In the genomic region with DNA sequence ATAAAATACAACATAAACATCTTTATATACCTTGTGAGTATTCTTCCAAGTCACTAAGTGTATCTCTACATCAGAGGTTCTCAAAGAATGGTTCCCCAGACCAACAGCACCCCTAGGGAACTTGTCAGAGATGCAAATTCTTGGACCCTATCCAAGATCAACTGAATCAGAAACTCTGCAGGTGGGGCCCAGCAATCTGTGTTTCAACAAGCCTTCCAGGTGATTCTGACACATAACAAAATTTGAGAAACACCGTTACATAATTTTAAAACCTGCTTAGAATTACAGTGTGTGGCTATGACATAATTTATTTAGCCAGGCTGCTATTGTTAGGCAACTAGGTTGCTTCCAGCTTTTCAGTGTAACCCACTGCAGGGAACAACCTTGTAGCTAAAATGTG, we compare ENCODE assay signal across 24 cellular contexts. TPM values are rescaled to one million over a fixed set of nuclear protein-coding genes. Genes with fewer than 3 reads are reported as not detected.
DNase-seq lines count a peak whose midpoint lies in the region; ATAC-seq, FAIRE-seq and TF ChIP-seq lines count a peak whose summit lies in the region.
"Had no signal": no experiment of that assay in that cellular context is flagged by ENCODE, and none has a peak within 500 bp of the region (broad histone marks: within the 10 kb centered on the region; RNA-seq: fewer than 3 reads in every experiment).

No MANE protein-coding gene starts in this region.

- TF ChIP-seq CTCF in heart right ventricle (IDR thresholded peaks at IDR 0.05), result peak in 1 of 9 donors; percentile 9
- TF ChIP-seq CTCF in MCF 10A (IDR thresholded peaks at IDR 0.05; ENCODE audit: unreplicated experiment), result no peak
- no peak for TF ChIP-seq CTCF in pancreas (IDR thresholded peaks at IDR 0.05)
- no peak for TF ChIP-seq CTCF in SK-N-SH (IDR thresholded peaks at IDR 0.05)

- WGBS in heart right ventricle, 2 donors, result 80 to 89% methylated on average over 1 of the region's 1 CpG
- 26% methylated on average over 1 of the region's 1 CpG for WGBS in pancreas, 2 donors
- 71% methylated on average over 1 of the region's 1 CpG for WGBS in SK-N-SH (ENCODE audit: low lambda C conversion rate)

- H3K4me3 Mint-ChIP-seq in MCF 10A (ENCODE audit: unreplicated experiment), result no peak overlapping the region
- H3K4me3 Mint-ChIP-seq: activated naive CD4-positive, alpha-beta T cell treated with anti-CD3 and anti-CD28 coated beads, Interleukin-2, amount 10 ng/mL, durations not matched to agents 7 days and 5 days; activated T-cell treated with anti-CD3 and anti-CD28 coated beads, Interleukin-2, amount 50 U/mL, for 72 hours; CD14-positive monocyte had no signal

- ATAC-seq in heart right ventricle (no peak), left ventricle myocardium superior (no peak), pancreas (peak; percentile 21 to 51 (median 42)), HG03097 (IDR thresholded peaks at IDR 0.05; ENCODE audit: low FRiP score, unreplicated experiment) (no peak), HG03439 (IDR thresholded peaks at IDR 0.05; ENCODE audit: unreplicated experiment) (no peak)
- ATAC-seq: activated T-cell treated with anti-CD3 and anti-CD28 coated beads, Interleukin-2, amount 50 U/mL, for 72 hours had no signal

- H3F3A ChIP-seq in SK-N-SH (replicated peaks; ENCODE audit: insufficient read depth), result no peaks in the 10 kb centered on the region

- H3K36me3 ChIP-seq in heart right ventricle (peaks cover 0 to 14% (median 0%) of the 10 kb centered on the region in 9 donors), pancreas (no peaks in the 10 kb centered on the region), SK-N-SH (replicated peaks in 1 of 2; ENCODE audit: control insufficient read depth in 1 of 2, insufficient read depth in 2 of 2, low read length in 1 of 2) (no peaks in the 10 kb centered on the region)
- H3K36me3 ChIP-seq: thyroid gland had no signal

- H3K4me2 ChIP-seq in SK-N-SH, result no peak overlapping the region

- H3K27me3 ChIP-seq in heart right ventricle (no peaks in the 10 kb centered on the region), pancreas (no peaks in the 10 kb centered on the region), SK-N-SH (ENCODE audit: insufficient read depth) (peaks cover 3% of the 10 kb centered on the region; the same call in 1 of the 2 replicates)
- H3K27me3 ChIP-seq: SJSA1, thyroid gland had no signal

- H3K4me3 ChIP-seq in heart right ventricle (no peak overlapping the region), pancreas (no peak overlapping the region), SK-N-SH (ENCODE audit: low read depth in 2 of 2, low read length in 1 of 2) (no peak overlapping the region)
- H3K4me3 ChIP-seq: SJSA1, thyroid gland had no signal

- no peaks in the 10 kb centered on the region for H4K20me1 ChIP-seq in SK-N-SH (ENCODE audit: insufficient read depth)

- H3K9me3 ChIP-seq in heart right ventricle (peaks cover 0 to 14% (median 7%) of the 10 kb centered on the region in 11 donors), pancreas (no peaks in the 10 kb centered on the region), SK-N-SH (no peaks in the 10 kb centered on the region)
- H3K9me3 ChIP-seq: SJSA1, thyroid gland had no signal

- H3K27me3 Mint-ChIP-seq in MCF 10A (ENCODE audit: insufficient read depth, unreplicated experiment), result no peaks in the 10 kb centered on the region

- BruUV-seq in MCF 10A (replicated peaks; lab: Mats Ljungman, UMichigan), result no TSS peak

- no peak for TF ChIP-seq RAD21 in SK-N-SH (IDR thresholded peaks at IDR 0.05; ENCODE audit: low read length)

- no peak for FAIRE-seq in pancreas (lab: Jason Lieb, UNC)
- FAIRE-seq: kidney had no signal

- peaks cover 9% of the 10 kb centered on the region for H3K9me3 Mint-ChIP-seq in MCF 10A (ENCODE audit: unreplicated experiment)
- H3K9me3 Mint-ChIP-seq: activated naive CD4-positive, alpha-beta T cell treated with anti-CD3 and anti-CD28 coated beads, Interleukin-2, amount 10 ng/mL, durations not matched to agents 7 days and 5 days had no signal

- CTCF ChIA-PET in MCF 10A (lab: Yijun Ruan, JAX), result interaction anchor here (0.6 kb wide), 1 partner anchor 47 kb away, joined by 3 read pairs; no protein-coding TSS in a partner anchor
- CTCF ChIA-PET in SK-N-SH (lab: Yijun Ruan, JAX), result no interaction called here

- TF ChIP-seq EP300 in SK-N-SH (IDR thresholded peaks at IDR 0.05; ENCODE audit: borderline replicate concordance in 1 of 2, low read depth in 1 of 2, low read length in 1 of 2), result no peak

- H3K4me1 Mint-ChIP-seq in MCF 10A (ENCODE audit: insufficient read depth, unreplicated experiment), result no peaks in the 10 kb centered on the region
- H3K4me1 Mint-ChIP-seq: activated naive CD4-positive, alpha-beta T cell treated with anti-CD3 and anti-CD28 coated beads, Interleukin-2, amount 10 ng/mL, durations not matched to agents 7 days and 5 days; CD14-positive monocyte had no signal

- peaks cover 16% of the 10 kb centered on the region for H3K36me3 Mint-ChIP-seq in MCF 10A (ENCODE audit: insufficient read depth, unreplicated experiment)
- H3K36me3 Mint-ChIP-seq: activated naive CD4-positive, alpha-beta T cell treated with anti-CD3 and anti-CD28 coated beads, Interleukin-2, amount 10 ng/mL, durations not matched to agents 7 days and 5 days; CD14-positive monocyte had no signal

- H2AFZ ChIP-seq in SK-N-SH (ENCODE audit: low read depth), result no peak overlapping the region

- POLR2A ChIA-PET in MCF 10A (lab: Yijun Ruan, JAX) (interaction anchor here (0.7 to 1.0 kb wide), 2 partner anchors 65 to 140 kb away, joined by 3 read pairs; no protein-coding TSS in a partner anchor), SK-N-SH (lab: Yijun Ruan, JAX) (no interaction called here)

- no peak overlapping the region for H3K9ac ChIP-seq in SK-N-SH

- H3K9me2 ChIP-seq in SK-N-SH, result no peaks in the 10 kb centered on the region

- DNase-seq in heart right ventricle (no peak), left ventricle myocardium superior (no peak), NCI-H2171 treated with DMSO at 0.1 percent for 48 hours (lab: John Stamatoyannopoulos, UW) (peak; percentile 88), MCF 10A (ENCODE audit: unreplicated experiment) (peak; percentile 79), pancreas (peak in 3 of 6 donors; percentile 33 to 59 (median 56)), SK-N-SH (no peak)
- DNase-seq: activated naive CD4-positive, alpha-beta T cell treated with anti-CD3 and anti-CD28 coated beads, Interleukin-2, amount 10 ng/mL, durations not matched to agents 7 days and 5 days; activated T-cell treated with anti-CD3 and anti-CD28 coated beads, Interleukin-2, amount 50 U/mL, for 72 hours; GDM1; HCEC 1CT; KG1; kidney; MV-4-11; NCI-H2107; NCI-H526; small intestine; stimulated activated CD4-positive, alpha-beta T cell treated with anti-CD3 and anti-CD28 coated beads, Interleukin-2, amount 100 ng/mL, for 48 hours; stimulated activated naive CD4-positive, alpha-beta T cell; thyroid gland had no signal

- H3K27ac Mint-ChIP-seq in MCF 10A (ENCODE audit: low read depth, unreplicated experiment), result no peak overlapping the region
- H3K27ac Mint-ChIP-seq: activated naive CD4-positive, alpha-beta T cell treated with anti-CD3 and anti-CD28 coated beads, Interleukin-2, amount 10 ng/mL, durations not matched to agents 7 days and 5 days; activated T-cell treated with anti-CD3 and anti-CD28 coated beads, Interleukin-2, amount 50 U/mL, for 72 hours; CD14-positive monocyte had no signal

- intact Hi-C loops in heart right ventricle (cut with DNase I) (loop anchor here in 1 of 10 donors (2.0 kb wide), 1 partner anchor 14 kb away; no protein-coding TSS in a partner anchor), left ventricle myocardium superior (cut with micrococcal nuclease) (no loop called here), MCF 10A (cut with micrococcal nuclease) (no loop called here), pancreas (cut with DNase I) (no loop called here)

- no peaks in the 10 kb centered on the region for H3K79me2 ChIP-seq in SK-N-SH (ENCODE audit: insufficient read depth)

- H3K27ac ChIP-seq in heart right ventricle (peak overlapping the region in 9 of 10 donors; percentile 1 to 94 (median 88)), pancreas (peak overlapping the region in 3 of 4 donors; percentile 40 to 87 (median 87)), SK-N-SH (ENCODE audit: low read depth in 2 of 2, low read length in 1 of 2) (no peak overlapping the region)
- H3K27ac ChIP-seq: SJSA1 had no signal

- H3K4me1 ChIP-seq in heart right ventricle (peaks cover 14 to 77% (median 43%) of the 10 kb centered on the region in 9 donors), pancreas (peaks cover 29 to 50% (median 45%) of the 10 kb centered on the region in 3 donors), SK-N-SH (ENCODE audit: control insufficient read depth in 1 of 2, insufficient read depth in 2 of 2, low read depth in 1 of 2, low read length in 1 of 2) (no peaks in the 10 kb centered on the region)
- H3K4me1 ChIP-seq: SJSA1, thyroid gland had no signal

TF ChIP-seq in SK-N-SH, 30 proteins besides CTCF, POLR2A, EP300 and RAD21 (continues in another document):
- TF ChIP-seq RCOR1 (IDR thresholded peaks at IDR 0.05; ENCODE audit: low read length), result no peak
- TF ChIP-seq NFIC (IDR thresholded peaks at IDR 0.05; ENCODE audit: borderline replicate concordance), result no peak
- no peak for TF ChIP-seq EZH2phosphoT487 (IDR thresholded peaks at IDR 0.05; ENCODE audit: borderline replicate concordance, low read depth)
- no peak for TF ChIP-seq FOXM1 (IDR thresholded peaks at IDR 0.05; ENCODE audit: low read depth)
- no peak for TF ChIP-seq TAF1 (IDR thresholded peaks at IDR 0.05; ENCODE audit: borderline replicate concordance, low read depth, low read length)
- no peak for TF ChIP-seq SMC3 (IDR thresholded peaks at IDR 0.05; ENCODE audit: low read depth, low read length)
- no peak for TF ChIP-seq NRF1 (IDR thresholded peaks at IDR 0.05; ENCODE audit: low read depth, low read length)
- TF ChIP-seq, protein P1, sequence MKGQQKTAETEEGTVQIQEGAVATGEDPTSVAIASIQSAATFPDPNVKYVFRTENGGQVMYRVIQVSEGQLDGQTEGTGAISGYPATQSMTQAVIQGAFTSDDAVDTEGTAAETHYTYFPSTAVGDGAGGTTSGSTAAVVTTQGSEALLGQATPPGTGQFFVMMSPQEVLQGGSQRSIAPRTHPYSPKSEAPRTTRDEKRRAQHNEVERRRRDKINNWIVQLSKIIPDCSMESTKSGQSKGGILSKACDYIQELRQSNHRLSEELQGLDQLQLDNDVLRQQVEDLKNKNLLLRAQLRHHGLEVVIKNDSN (IDR thresholded peaks at IDR 0.05; ENCODE audit: borderline replicate concordance, low read depth), result no peak
- no peak for TF ChIP-seq TCF12 (IDR thresholded peaks at IDR 0.05)

RNA-seq across cellular contexts. Expression of gene NTN4, which starts 49.8 kb away (rescaled TPM):
- total RNA-seq in heart right ventricle, result 100 to 1,000 TPM in 1 of 10 donors, 10 to 100 TPM in 9; 54.7 to 105 (median 67.7) TPM
- polyA plus RNA-seq in heart right ventricle, result 10 to 100 TPM; 17.9 to 27.7 TPM
- 76.5 TPM for total RNA-seq in left ventricle myocardium superior
- total RNA-seq in MCF 10A (2022), result 53.0 and 96.4 TPM in 2 replicates
- 10 to 100 TPM; 14.6 to 63.9 (median 22.7) TPM for total RNA-seq in pancreas
- polyA plus RNA-seq in pancreas, result 10 to 100 TPM; 15.5 to 18.1 TPM
- polyA plus RNA-seq in SK-N-SH (2012; rRNA removed), result 0.08 and 0.11 TPM in 2 replicates
- polyA plus RNA-seq in SK-N-SH (2012; cell fraction: cytosol; rRNA removed), result 0.03 and 0.12 TPM in 2 replicates
- polyA plus RNA-seq in SK-N-SH (2012; cell fraction: nucleus; rRNA removed), result 0.04 and 0.13 TPM in 2 replicates
- total RNA-seq: T-helper 1 cell treated with Interleukin-12 subunit alpha and Interleukin-12 subunit beta and Interleukin-4 antibody, amounts not matched to agents 30 ng/mL and 1 ng/mL, for 36 hours had no signal
- polyA plus RNA-seq: CD14-positive monocyte had no signal

Comparison
In these comparisons a context has a peak if more than half of its experiments do, and no peak if none do; other contexts are left out.
1. ATAC-seq: peak in pancreas (4 of 4); none in heart right ventricle (0 of 8), left ventricle myocardium superior (single experiment), HG03097 (single experiment) and HG03439 (single experiment).
2. DNase-seq: peak in NCI-H2171 treated with DMSO at 0.1 percent for 48 hours (single experiment) and MCF 10A (single experiment); none in heart right ventricle (0 of 2), left ventricle myocardium superior (single experiment) and SK-N-SH (single experiment).
3. H3K27ac ChIP-seq: peak in heart right ventricle (9 of 10) and pancreas (3 of 4); none in SK-N-SH (0 of 2).